In the genomic region with DNA sequence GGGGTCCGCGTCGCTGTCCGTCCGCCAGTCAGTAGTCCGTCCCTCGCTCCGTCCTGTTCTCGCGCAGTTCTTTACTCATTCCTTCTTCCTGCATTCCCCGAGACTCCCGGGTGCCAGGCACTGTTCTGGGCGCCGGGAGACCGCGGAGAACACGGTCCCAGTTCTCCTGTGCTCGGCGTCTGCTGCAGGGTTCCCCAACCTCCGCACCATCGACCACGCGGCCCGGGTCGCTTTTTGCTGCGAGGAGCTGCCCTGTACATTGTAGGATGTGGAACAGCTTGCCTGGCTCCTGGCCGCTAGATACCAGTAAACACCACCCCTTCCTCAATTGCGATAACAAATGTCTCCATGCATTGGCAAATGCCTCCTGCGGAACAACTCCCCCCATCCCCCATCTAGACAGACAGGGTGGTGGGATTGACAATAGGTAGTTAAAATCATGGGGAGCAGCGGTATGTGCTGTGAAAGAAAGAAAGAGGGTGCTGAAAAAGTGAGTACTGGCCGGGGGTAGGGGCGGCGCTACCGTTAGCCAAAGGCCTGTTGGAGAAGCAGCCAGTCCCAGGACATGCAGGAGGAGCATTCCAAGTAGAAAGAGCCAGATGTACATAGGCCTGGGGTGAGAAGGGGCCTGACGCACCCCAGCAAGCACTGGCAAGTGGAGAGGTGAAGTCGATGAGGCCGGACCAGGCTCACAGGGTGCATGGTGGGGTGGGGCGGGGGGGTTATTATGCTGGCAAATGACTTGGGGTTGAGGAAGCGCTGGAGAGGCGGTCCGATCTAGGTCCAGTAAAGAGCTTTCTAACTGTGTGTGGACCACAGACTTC, we compare ENCODE assay signal across 1 cellular context.
TF ChIP-seq lines count a peak whose summit lies in the region.

No MANE protein-coding gene starts in this region.

TF ChIP-seq in GM23338, 12 proteins besides CTCF, POLR2A, EP300 and RAD21 (continued from another document):
- TF ChIP-seq, protein P1, sequence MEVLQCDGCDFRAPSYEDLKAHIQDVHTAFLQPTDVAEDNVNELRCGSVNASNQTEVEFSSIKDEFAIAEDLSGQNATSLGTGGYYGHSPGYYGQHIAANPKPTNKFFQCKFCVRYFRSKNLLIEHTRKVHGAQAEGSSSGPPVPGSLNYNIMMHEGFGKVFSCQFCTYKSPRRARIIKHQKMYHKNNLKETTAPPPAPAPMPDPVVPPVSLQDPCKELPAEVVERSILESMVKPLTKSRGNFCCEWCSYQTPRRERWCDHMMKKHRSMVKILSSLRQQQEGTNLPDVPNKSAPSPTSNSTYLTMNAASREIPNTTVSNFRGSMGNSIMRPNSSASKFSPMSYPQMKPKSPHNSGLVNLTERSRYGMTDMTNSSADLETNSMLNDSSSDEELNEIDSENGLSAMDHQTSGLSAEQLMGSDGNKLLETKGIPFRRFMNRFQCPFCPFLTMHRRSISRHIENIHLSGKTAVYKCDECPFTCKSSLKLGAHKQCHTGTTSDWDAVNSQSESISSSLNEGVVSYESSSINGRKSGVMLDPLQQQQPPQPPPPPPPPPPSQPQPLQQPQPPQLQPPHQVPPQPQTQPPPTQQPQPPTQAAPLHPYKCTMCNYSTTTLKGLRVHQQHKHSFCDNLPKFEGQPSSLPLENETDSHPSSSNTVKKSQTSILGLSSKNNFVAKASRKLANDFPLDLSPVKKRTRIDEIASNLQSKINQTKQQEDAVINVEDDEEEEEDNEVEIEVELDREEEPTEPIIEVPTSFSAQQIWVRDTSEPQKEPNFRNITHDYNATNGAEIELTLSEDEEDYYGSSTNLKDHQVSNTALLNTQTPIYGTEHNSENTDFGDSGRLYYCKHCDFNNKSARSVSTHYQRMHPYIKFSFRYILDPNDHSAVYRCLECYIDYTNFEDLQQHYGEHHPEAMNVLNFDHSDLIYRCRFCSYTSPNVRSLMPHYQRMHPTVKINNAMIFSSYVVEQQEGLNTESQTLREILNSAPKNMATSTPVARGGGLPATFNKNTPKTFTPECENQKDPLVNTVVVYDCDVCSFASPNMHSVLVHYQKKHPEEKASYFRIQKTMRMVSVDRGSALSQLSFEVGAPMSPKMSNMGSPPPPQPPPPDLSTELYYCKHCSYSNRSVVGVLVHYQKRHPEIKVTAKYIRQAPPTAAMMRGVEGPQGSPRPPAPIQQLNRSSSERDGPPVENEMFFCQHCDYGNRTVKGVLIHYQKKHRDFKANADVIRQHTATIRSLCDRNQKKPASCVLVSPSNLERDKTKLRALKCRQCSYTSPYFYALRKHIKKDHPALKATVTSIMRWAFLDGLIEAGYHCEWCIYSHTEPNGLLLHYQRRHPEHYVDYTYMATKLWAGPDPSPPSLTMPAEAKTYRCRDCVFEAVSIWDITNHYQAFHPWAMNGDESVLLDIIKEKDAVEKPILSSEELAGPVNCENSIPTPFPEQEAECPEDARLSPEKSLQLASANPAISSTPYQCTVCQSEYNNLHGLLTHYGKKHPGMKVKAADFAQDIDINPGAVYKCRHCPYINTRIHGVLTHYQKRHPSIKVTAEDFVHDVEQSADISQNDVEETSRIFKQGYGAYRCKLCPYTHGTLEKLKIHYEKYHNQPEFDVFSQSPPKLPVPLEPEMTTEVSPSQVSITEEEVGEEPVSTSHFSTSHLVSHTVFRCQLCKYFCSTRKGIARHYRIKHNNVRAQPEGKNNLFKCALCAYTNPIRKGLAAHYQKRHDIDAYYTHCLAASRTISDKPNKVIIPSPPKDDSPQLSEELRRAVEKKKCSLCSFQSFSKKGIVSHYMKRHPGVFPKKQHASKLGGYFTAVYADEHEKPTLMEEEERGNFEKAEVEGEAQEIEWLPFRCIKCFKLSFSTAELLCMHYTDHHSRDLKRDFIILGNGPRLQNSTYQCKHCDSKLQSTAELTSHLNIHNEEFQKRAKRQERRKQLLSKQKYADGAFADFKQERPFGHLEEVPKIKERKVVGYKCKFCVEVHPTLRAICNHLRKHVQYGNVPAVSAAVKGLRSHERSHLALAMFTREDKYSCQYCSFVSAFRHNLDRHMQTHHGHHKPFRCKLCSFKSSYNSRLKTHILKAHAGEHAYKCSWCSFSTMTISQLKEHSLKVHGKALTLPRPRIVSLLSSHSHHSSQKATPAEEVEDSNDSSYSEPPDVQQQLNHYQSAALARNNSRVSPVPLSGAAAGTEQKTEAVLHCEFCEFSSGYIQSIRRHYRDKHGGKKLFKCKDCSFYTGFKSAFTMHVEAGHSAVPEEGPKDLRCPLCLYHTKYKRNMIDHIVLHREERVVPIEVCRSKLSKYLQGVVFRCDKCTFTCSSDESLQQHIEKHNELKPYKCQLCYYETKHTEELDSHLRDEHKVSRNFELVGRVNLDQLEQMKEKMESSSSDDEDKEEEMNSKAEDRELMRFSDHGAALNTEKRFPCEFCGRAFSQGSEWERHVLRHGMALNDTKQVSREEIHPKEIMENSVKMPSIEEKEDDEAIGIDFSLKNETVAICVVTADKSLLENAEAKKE (CRISPR knock-in tag; IDR thresholded peaks at IDR 0.05) = no peak
TF ChIP-seq in GM23338: peak in this region for 0.
